ENCODE assay signal across 12 cellular contexts in the genomic region with DNA sequence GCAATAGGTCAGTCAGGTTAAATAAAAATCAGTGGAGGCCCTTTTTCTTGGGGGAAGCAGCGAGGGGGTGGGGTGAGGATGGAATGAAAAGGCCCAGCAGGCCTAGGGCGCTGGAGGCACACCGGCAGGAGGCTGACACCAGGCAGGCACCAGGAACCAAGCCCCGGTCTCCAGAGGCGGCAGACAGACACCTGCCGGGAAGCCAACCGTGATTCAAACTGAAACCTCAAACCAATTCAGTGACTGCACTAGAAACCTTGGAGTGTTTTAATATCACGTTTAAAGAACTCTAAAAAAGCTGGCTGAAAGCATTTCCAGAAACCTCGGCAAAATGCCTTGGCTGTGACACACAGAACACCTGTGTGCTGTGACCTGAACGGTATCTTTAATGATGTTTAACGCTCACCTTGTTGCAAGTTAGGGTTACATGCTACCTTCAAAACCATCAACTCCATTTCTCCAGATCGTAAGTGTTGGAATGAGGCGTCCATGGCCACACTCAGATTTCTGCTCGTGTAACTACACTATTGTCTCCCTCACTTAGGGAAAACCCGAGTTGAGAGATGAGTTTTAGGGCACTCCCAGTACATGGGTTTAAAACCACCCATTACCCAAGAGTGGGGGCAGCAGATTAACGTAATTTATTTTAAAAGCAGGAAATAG. TPM values are rescaled to one million over a fixed set of nuclear protein-coding genes. Genes with fewer than 3 reads are reported as not detected.
DNase-seq lines count a peak whose midpoint lies in the region; ATAC-seq and TF ChIP-seq lines count a peak whose summit lies in the region.
"Had no signal": no experiment of that assay in that cellular context is flagged by ENCODE, and none has a peak within 500 bp of the region (broad histone marks: within the 10 kb centered on the region; RNA-seq: fewer than 3 reads in every experiment).

No MANE protein-coding gene starts in this region.

- no peaks in the 10 kb centered on the region for H3K9me3 ChIP-seq in CD4-positive, alpha-beta T cell (ENCODE audit: control insufficient read depth, low read length)
- no peaks in the 10 kb centered on the region for H3K9me3 ChIP-seq in left lung
- H3K9me3 ChIP-seq: psoas muscle had no signal

- POLR2A ChIA-PET in CD4-positive, alpha-beta T cell (lab: Charles Lee): interaction anchor here (1.0 to 3.4 kb wide), 8 partner anchors 9 to 110 kb away, joined by 3 to 14 read pairs (median 3); no protein-coding TSS in a partner anchor

- H3K27me3 ChIP-seq in CD4-positive, alpha-beta T cell (ENCODE audit: control insufficient read depth, insufficient read depth, low read length): no peaks in the 10 kb centered on the region
- no peaks in the 10 kb centered on the region for H3K27me3 ChIP-seq in left lung

- peaks cover 0 to 68% of the 10 kb centered on the region in 2 donors for H3K36me3 ChIP-seq in left lung

- H3K36me3 Mint-ChIP-seq in CD4-positive, alpha-beta T cell (ENCODE audit: low read depth): peaks cover 77% of the 10 kb centered on the region
- H3K36me3 Mint-ChIP-seq in T-helper 2 cell treated with Interferon-gamma antibody and Interleukin-4, amounts not matched to agents 5 μg/mL and 100 μg/mL, for 36 hours (ENCODE audit: low read depth): peaks cover 64% of the 10 kb centered on the region

- H3K4me3 Mint-ChIP-seq in CD4-positive, alpha-beta T cell: peak overlapping the region; percentile 1
- H3K4me3 Mint-ChIP-seq in T-helper 2 cell treated with Interferon-gamma antibody and Interleukin-4, amounts not matched to agents 5 μg/mL and 100 μg/mL, for 36 hours: peak overlapping the region; percentile 80
- H3K4me3 Mint-ChIP-seq: CD14-positive monocyte had no signal

- no peak for DNase-seq in CD4-positive, alpha-beta T cell
- DNase-seq in T-helper 2 cell treated with Interferon-gamma antibody and Interleukin-4, amounts not matched to agents 5 μg/mL and 100 μg/mL, for 36 hours (ENCODE audit: low spot score): peak; percentile 39
- DNase-seq in left lung: no peak
- DNase-seq in NCI-H1105 (lab: John Stamatoyannopoulos, UW): no peak
- DNase-seq in hippocampal formation (lab: John Stamatoyannopoulos, UW): no peak
- no peak for DNase-seq in SHP77 (lab: John Stamatoyannopoulos, UW)
- DNase-seq: activated gamma-delta T cell treated with Interleukin-2 at 50 U/mL for 16 hours, NCI-H1694 treated with DMSO at 0.1 percent for 48 hours, psoas muscle had no signal

- ATAC-seq in CD4-positive, alpha-beta T cell (ENCODE audit: poor library complexity): no peak
- peak; percentile 51 for ATAC-seq in GM19395 (IDR thresholded peaks at IDR 0.05; ENCODE audit: unreplicated experiment)
- peak; percentile 11 for ATAC-seq in left lung
- no peak for ATAC-seq in HG02938 (IDR thresholded peaks at IDR 0.05; ENCODE audit: unreplicated experiment)

- CTCF ChIA-PET in CD4-positive, alpha-beta T cell (lab: Charles Lee): interaction anchor here (1.2 to 4.8 kb wide), 6 partner anchors 9 to 110 kb away, joined by 3 to 38 read pairs (median 12); a partner anchor contains a TSS

- no peaks in the 10 kb centered on the region for H3K27me3 Mint-ChIP-seq in CD4-positive, alpha-beta T cell
- no peaks in the 10 kb centered on the region for H3K27me3 Mint-ChIP-seq in T-helper 2 cell treated with Interferon-gamma antibody and Interleukin-4, amounts not matched to agents 5 μg/mL and 100 μg/mL, for 36 hours (ENCODE audit: low read depth)

- no peak overlapping the region for H3K27ac ChIP-seq in CD4-positive, alpha-beta T cell (ENCODE audit: low read depth, low read length)
- H3K27ac ChIP-seq in left lung: no peak overlapping the region
- H3K27ac ChIP-seq: psoas muscle had no signal

- H3K27ac Mint-ChIP-seq in CD4-positive, alpha-beta T cell: peak overlapping the region; percentile 92
- peak overlapping the region; percentile 73 for H3K27ac Mint-ChIP-seq in T-helper 2 cell treated with Interferon-gamma antibody and Interleukin-4, amounts not matched to agents 5 μg/mL and 100 μg/mL, for 36 hours

- peaks cover 40% of the 10 kb centered on the region for H3K4me1 Mint-ChIP-seq in CD4-positive, alpha-beta T cell (ENCODE audit: low read depth)
- H3K4me1 Mint-ChIP-seq in T-helper 2 cell treated with Interferon-gamma antibody and Interleukin-4, amounts not matched to agents 5 μg/mL and 100 μg/mL, for 36 hours (ENCODE audit: low read depth): peaks cover 22% of the 10 kb centered on the region

- H3K4me3 ChIP-seq in left lung: no peak overlapping the region
- H3K4me3 ChIP-seq: psoas muscle had no signal

- H3K4me1 ChIP-seq in left lung: peaks cover 7 to 21% of the 10 kb centered on the region in 2 donors

- no peak for TF ChIP-seq CTCF in CD4-positive, alpha-beta T cell (IDR thresholded peaks at IDR 0.05)
- no peak for TF ChIP-seq CTCF in left lung (IDR thresholded peaks at IDR 0.05)

- intact Hi-C loops in CD4-positive, alpha-beta T cell (cut with DNase I, micrococcal nuclease): no loop called here
- intact Hi-C loops in left lung (cut with DNase I): loop anchor here in 1 of 2 donors (10.0 kb wide), 1 partner anchor 106 kb away; a partner anchor contains a TSS

- H3K9me3 Mint-ChIP-seq in CD4-positive, alpha-beta T cell: no peaks in the 10 kb centered on the region
- no peaks in the 10 kb centered on the region for H3K9me3 Mint-ChIP-seq in T-helper 2 cell treated with Interferon-gamma antibody and Interleukin-4, amounts not matched to agents 5 μg/mL and 100 μg/mL, for 36 hours
- H3K9me3 Mint-ChIP-seq: CD14-positive monocyte had no signal

RNA-seq across cellular contexts. Expression of a gene that starts 27.2 kb away (rescaled TPM):
- total RNA-seq in CD4-positive, alpha-beta T cell: 10 to 100 TPM; 51.9 to 54.3 TPM
- 10 to 100 TPM; 38.1 to 45.7 TPM for total RNA-seq in left lung

RNA-seq across cellular contexts. Expression of a gene that starts 37.5 kb away (rescaled TPM):
- total RNA-seq in CD4-positive, alpha-beta T cell: 1 to 10 TPM; 5.9 to 6.3 TPM
- 1 to 10 TPM; 7.4 to 8.5 TPM for total RNA-seq in left lung

RNA-seq across cellular contexts. Expression of a gene that starts 38.8 kb away (rescaled TPM):
- total RNA-seq in CD4-positive, alpha-beta T cell: 10 to 100 TPM; 39.6 to 46.1 TPM
- total RNA-seq in left lung: 10 to 100 TPM; 24.5 to 25.4 TPM

RNA-seq across cellular contexts. Expression of a gene that starts 53.4 kb away (rescaled TPM):
- total RNA-seq in CD4-positive, alpha-beta T cell: 1 to 10 TPM; 3.5 to 5.5 TPM
- 10 to 100 TPM; 16.1 to 18.1 TPM for total RNA-seq in left lung

Comparison
In these comparisons a context has a peak if more than half of its experiments do, and no peak if none do; other contexts are left out.
1. ATAC-seq: peak in GM19395 (single experiment) and left lung (single experiment); none in CD4-positive, alpha-beta T cell (single experiment) and HG02938 (single experiment).